ENCODE assay signal across 30 cellular contexts in genomic region chr9:16205455-16205854, GRCh38.
"Had no signal": no experiment of that assay in that cellular context is flagged by ENCODE, and none has a peak within 500 bp of the region (broad histone marks: within the 10 kb centered on the region; RNA-seq: fewer than 3 reads in every experiment).

No MANE protein-coding gene starts in this region.

- H3K27me3 ChIP-seq: adrenal gland, body of pancreas, esophagus squamous epithelium, gastroesophageal sphincter, heart right ventricle had no signal

- H3K27ac ChIP-seq: adrenal gland, body of pancreas, esophagus squamous epithelium, gastroesophageal sphincter, heart right ventricle, WERI-Rb-1 had no signal

- H3K4me1 ChIP-seq: adrenal gland, body of pancreas, esophagus squamous epithelium, gastroesophageal sphincter had no signal

- DNase-seq: activated B cell treated with CpG ODN at 0.5 μM for 24 hours; activated CD4-positive, alpha-beta memory T cell treated with anti-CD3 and anti-CD28 coated beads for 36 hours; activated CD4-positive, alpha-beta T cell treated with anti-CD3 and anti-CD28 coated beads for 36 hours; activated CD4-positive, alpha-beta T cell treated with anti-CD3 and anti-CD28 coated beads, Interleukin-2, amount 10 ng/mL, durations not matched to agents 24 days and 14 days; activated CD8-positive, alpha-beta memory T cell treated with anti-CD3 and anti-CD28 coated beads, Interleukin-2, amount 10 ng/mL, durations not matched to agents 7 days and 5 days; activated CD8-positive, alpha-beta memory T cell treated with anti-CD3 and anti-CD28 coated beads, Interleukin-2, amount 50 U/mL, for 4 hours; activated CD8-positive, alpha-beta T cell treated with anti-CD3 and anti-CD28 coated beads, Interleukin-2, amount 10 ng/mL, durations not matched to agents 7 days and 5 days; activated effector memory CD4-positive, alpha-beta T cell treated with anti-CD3 and anti-CD28 coated beads, Interleukin-2, amount 50 U/mL, for 16 hours; activated naive CD4-positive, alpha-beta T cell treated with anti-CD3 and anti-CD28 coated beads for 36 hours; activated naive CD8-positive, alpha-beta T cell treated with anti-CD3 and anti-CD28 coated beads for 36 hours; activated naive CD8-positive, alpha-beta T cell treated with anti-CD3 and anti-CD28 coated beads, Interleukin-2, amount 50 U/mL, for 24 hours; activated T-cell treated with anti-CD3 and anti-CD28 coated beads, Interleukin-2, amount 50 U/mL, for 1 hour; activated T-cell treated with anti-CD3 and anti-CD28 coated beads, Interleukin-2, amount 50 U/mL, for 48 hours; adrenal gland; amygdala; aorta; body of pancreas; caudate nucleus; cortex of kidney; dermis blood vessel endothelial cell; effector CD4-positive, alpha-beta T cell; effector memory CD8-positive, alpha-beta T cell; erythroblast; esophagus squamous epithelium; foreskin melanocyte; heart right ventricle; T-cell; T1000; WERI-Rb-1 had no signal

- H3K36me3 ChIP-seq: adrenal gland, esophagus squamous epithelium, gastroesophageal sphincter, heart right ventricle, WERI-Rb-1 had no signal

- H3K4me3 ChIP-seq: adrenal gland, body of pancreas, esophagus squamous epithelium, gastroesophageal sphincter, heart right ventricle had no signal

- H3K9me3 ChIP-seq: adrenal gland, esophagus squamous epithelium, gastroesophageal sphincter, heart right ventricle had no signal
